ENCODE assay signal across 7 cellular contexts in genomic region chr12:108563804-108564151, GRCh38. TPM values are rescaled to one million over a fixed set of nuclear protein-coding genes. Genes with fewer than 3 reads are reported as not detected.
DNase-seq lines count a peak whose midpoint lies in the region; ATAC-seq and TF ChIP-seq lines count a peak whose summit lies in the region.

No MANE protein-coding gene starts in this region.

- H3K79me2 ChIP-seq in H9 (ENCODE audit: insufficient read depth, low read length) (peaks cover 21% of the 10 kb centered on the region), smooth muscle cell (ENCODE audit: low read depth) (peaks cover 36% of the 10 kb centered on the region)

- H3K14ac ChIP-seq in H9 (ENCODE audit: insufficient read depth, low read length) = no peak overlapping the region

- H3K4me3 ChIP-seq in fibroblast of the aortic adventitia (ENCODE audit: low read depth, low read length) = peak overlapping the region; percentile 81
- peak overlapping the region; percentile 81 for H3K4me3 ChIP-seq in smooth muscle cell

- no peak overlapping the region for H2BK12ac ChIP-seq in H9 (ENCODE audit: insufficient read length, low read depth, low read length)

- H4K8ac ChIP-seq in H9 (replicated peaks; ENCODE audit: insufficient read length, low read depth, low read length) = no peak overlapping the region

- ATAC-seq in T-cell (replicated peaks in 1 of 4) = no peak
- ATAC-seq in HG02870 (IDR thresholded peaks at IDR 0.05; ENCODE audit: unreplicated experiment) = no peak
- no peak for ATAC-seq in HG02970 (IDR thresholded peaks at IDR 0.05; ENCODE audit: low FRiP score, unreplicated experiment)
- no peak for ATAC-seq in HG03378 (IDR thresholded peaks at IDR 0.05; ENCODE audit: unreplicated experiment)

- peaks cover 10% of the 10 kb centered on the region for H3F3A ChIP-seq in smooth muscle cell (ENCODE audit: low read depth)

- H4K20me1 ChIP-seq in H9 (ENCODE audit: control insufficient read depth, insufficient read depth, insufficient read length) (no peaks in the 10 kb centered on the region), smooth muscle cell (ENCODE audit: low read depth) (peaks cover 21% of the 10 kb centered on the region)

- H3K79me1 ChIP-seq in H9 (ENCODE audit: insufficient read depth, low read depth, low read length, poor library complexity, severe bottlenecking) = no peaks in the 10 kb centered on the region

- no peak overlapping the region for H3K4ac ChIP-seq in H9 (ENCODE audit: low read depth, low read length)

- H3K56ac ChIP-seq in H9 (ENCODE audit: insufficient read length, low read depth, low read length) = no peak overlapping the region

- H2BK20ac ChIP-seq in H9 (ENCODE audit: low read depth, low read length, poor library complexity, severe bottlenecking) = no peak overlapping the region

- H3K4me1 ChIP-seq in H9 (ENCODE audit: insufficient read depth, low read length) (peaks cover 2% of the 10 kb centered on the region; the same call in 1 of the 2 replicates), smooth muscle cell (ENCODE audit: low read depth) (peaks cover 7% of the 10 kb centered on the region)

- H3K23me2 ChIP-seq in H9 (ENCODE audit: insufficient read length, low read depth, low read length, poor library complexity, severe bottlenecking) = peaks cover 18% of the 10 kb centered on the region

- H3K4me2 ChIP-seq in H9 (ENCODE audit: insufficient read depth, insufficient read length, low read length) = peak overlapping the region; percentile 96
- H3K4me2 ChIP-seq in smooth muscle cell = peak overlapping the region; percentile 94

- peaks cover 11% of the 10 kb centered on the region for H3K36me3 ChIP-seq in smooth muscle cell (ENCODE audit: low read depth)

- no peak overlapping the region for H4K5ac ChIP-seq in H9 (ENCODE audit: insufficient read length, low read depth, low read length)

- POLR2A ChIA-PET in T-cell (lab: Charles Lee) = interaction anchor here (0.6 to 1.3 kb wide), 2 partner anchors 53 to 81 kb away, joined by 3 read pairs; no protein-coding TSS in a partner anchor

- H3K27ac Mint-ChIP-seq in H9 (no peak overlapping the region), T-cell (peak overlapping the region; percentile 86 to 91)

- H2BK5ac ChIP-seq in H9 (ENCODE audit: insufficient read length, low read length) = no peak overlapping the region

- H3K27ac ChIP-seq in H9 (ENCODE audit: insufficient read length, low read depth, low read length) (no peak overlapping the region), smooth muscle cell (ENCODE audit: low read depth) (peak overlapping the region; percentile 90)

- no peak overlapping the region for H3T11ph ChIP-seq in H9 (ENCODE audit: low read length)

- no peak overlapping the region for H2BK120ac ChIP-seq in H9 (ENCODE audit: low read depth, low read length, poor library complexity, severe bottlenecking)

- no peak for DNase-seq in H9
- DNase-seq in T-cell = no peak
- DNase-seq in fibroblast of the aortic adventitia (ENCODE audit: low read depth) = no peak
- no peak for DNase-seq in smooth muscle cell (lab: John Stamatoyannopoulos, UW; ENCODE audit: unreplicated experiment)

- H3K36me3 Mint-ChIP-seq in H9 (ENCODE audit: insufficient read depth in 1 of 3, low read depth in 3 of 3) (peaks cover 16 to 62% (median 61%) of the 10 kb centered on the region in 3 experiments; a peak in 6 of 7 replicates), T-cell (peaks cover 22% of the 10 kb centered on the region)

- no peak overlapping the region for H2AFZ ChIP-seq in H9 (ENCODE audit: low read length)
- no peak overlapping the region for H2AFZ ChIP-seq in smooth muscle cell (ENCODE audit: low read depth)

- H3K18ac ChIP-seq in H9 (ENCODE audit: insufficient read length, low read depth, low read length) = no peak overlapping the region

- H3K4me1 Mint-ChIP-seq in H9 = peaks cover 22% of the 10 kb centered on the region in 2 experiments
- peaks cover 51 to 76% (median 71%) of the 10 kb centered on the region in 3 donors for H3K4me1 Mint-ChIP-seq in T-cell

- H3K9me3 ChIP-seq in H9 (ENCODE audit: control insufficient read depth, low read depth, low read length) (no peaks in the 10 kb centered on the region), smooth muscle cell (replicated peaks; ENCODE audit: low read depth) (no peaks in the 10 kb centered on the region)

- no peak overlapping the region for H4K91ac ChIP-seq in H9 (ENCODE audit: insufficient read length, low read depth, low read length)

- H3K9ac ChIP-seq in H9 (ENCODE audit: extremely low read depth, insufficient read length, low read length) = no peak overlapping the region
- no peak overlapping the region for H3K9ac ChIP-seq in smooth muscle cell (ENCODE audit: low read depth)

- H3K4me3 Mint-ChIP-seq in H9 (peak overlapping the region in 1 of 2 experiments; percentile 100; a peak in 3 of 5 replicates), T-cell (peak overlapping the region; percentile 98 to 100 (median 100))

- H3K23ac ChIP-seq in H9 (ENCODE audit: insufficient read length, low read depth, low read length) = no peak overlapping the region

- peak; percentile 12; the same call in 1 of the 3 replicates for TF ChIP-seq CTCF in H9 (conservative IDR thresholded peaks at IDR 0.05)
- no peak for TF ChIP-seq CTCF in fibroblast of the aortic adventitia (IDR thresholded peaks at IDR 0.05; ENCODE audit: insufficient read depth, low read length)
- TF ChIP-seq CTCF in smooth muscle cell (IDR thresholded peaks at IDR 0.05; ENCODE audit: borderline replicate concordance, insufficient read depth, poor library complexity, severe bottlenecking) = no peak

- H2AK5ac ChIP-seq in H9 (ENCODE audit: insufficient read length, low read length) = no peak overlapping the region

- H3K27me3 Mint-ChIP-seq in H9 (ENCODE audit: low read depth) (no peaks in the 10 kb centered on the region), T-cell (no peaks in the 10 kb centered on the region)

- no peaks in the 10 kb centered on the region for H3K27me3 ChIP-seq in H9 (ENCODE audit: insufficient read depth, low read length)
- H3K27me3 ChIP-seq in smooth muscle cell (ENCODE audit: low read depth) = no peaks in the 10 kb centered on the region

- peaks cover 0 to 3% of the 10 kb centered on the region in 2 experiments; a peak in 2 of 5 replicates for H3K9me3 Mint-ChIP-seq in H9
- H3K9me3 Mint-ChIP-seq in T-cell = no peaks in the 10 kb centered on the region

- CTCF ChIA-PET in T-cell (lab: Charles Lee) = interaction anchor here (0.5 to 11.9 kb wide), 18 partner anchors 9 to 286 kb away, joined by 3 to 140 read pairs (median 4); partner anchors contain the start of gene SELPLG (in 1 of the 2)

- WGBS in H9 (ENCODE audit: extremely low coverage, insufficient read length, low lambda C conversion rate) = no CpG with 5 or more reads among the region's 1 CpG
- WGBS in smooth muscle cell (ENCODE audit: low lambda C conversion rate) = 0% methylated on average over 1 of the region's 1 CpG

- no peak overlapping the region for H2BK15ac ChIP-seq in H9 (ENCODE audit: low read depth, low read length)

RNA-seq across cellular contexts. Expression of gene ISCU, which starts 1.4 kb away (rescaled TPM):
- total RNA-seq in H9 (2021) (63.9 and 64.9 TPM in 2 replicates), T-cell (100 to 1,000 TPM; 108 to 190 (median 130) TPM), fibroblast of the aortic adventitia (ENCODE audit: low replicate concordance) (136 TPM in 2 replicates), smooth muscle cell (134 and 138 TPM in 2 replicates)
- 140 and 154 TPM in 2 replicates for polyA plus RNA-seq in smooth muscle cell

RNA-seq across cellular contexts. Expression of gene SART3, which starts 2.8 kb away (rescaled TPM):
- 80.7 and 89.4 TPM in 2 replicates for total RNA-seq in H9 (2021)
- total RNA-seq in T-cell = 100 to 1,000 TPM in 1 of 5 donors, 10 to 100 TPM in 4; 76.3 to 107 (median 84.9) TPM
- 46.6 and 105 TPM in 2 replicates for total RNA-seq in fibroblast of the aortic adventitia (ENCODE audit: low replicate concordance)
- 64.3 and 94.5 TPM in 2 replicates for total RNA-seq in smooth muscle cell
- 22.7 and 27.2 TPM in 2 replicates for polyA plus RNA-seq in smooth muscle cell

RNA-seq across cellular contexts. Expression of gene TMEM119, which starts 34.1 kb away (rescaled TPM):
- not detected in 2 replicates for total RNA-seq in H9 (2021)
- total RNA-seq in T-cell = 1 to 10 TPM in 2 of 5 donors, under 1 TPM in 3; 0.13 to 3.9 (median 0.98) TPM
- total RNA-seq in fibroblast of the aortic adventitia (ENCODE audit: low replicate concordance) = 58.4 and 164 TPM in 2 replicates
- total RNA-seq in smooth muscle cell = 40.9 and 41.9 TPM in 2 replicates
- 67.2 and 103 TPM in 2 replicates for polyA plus RNA-seq in smooth muscle cell

RNA-seq across cellular contexts. Expression of gene FICD, which starts 48.7 kb away (rescaled TPM):
- 4.6 and 5.1 TPM in 2 replicates for total RNA-seq in H9 (2021)
- total RNA-seq in T-cell = 1 to 10 TPM; 5.0 to 9.3 (median 7.8) TPM
- total RNA-seq in fibroblast of the aortic adventitia (ENCODE audit: low replicate concordance) = 7.6 and 11.6 TPM in 2 replicates
- total RNA-seq in smooth muscle cell = 6.8 and 7.3 TPM in 2 replicates
- 5.1 and 7.5 TPM in 2 replicates for polyA plus RNA-seq in smooth muscle cell

Comparison
In these comparisons a context has a peak if more than half of its experiments do, and no peak if none do; other contexts are left out.
1. H3K27ac Mint-ChIP-seq: peak in T-cell (2 of 2); none in H9 (0 of 3).